Comparison of ENCODE assay signal across 4 cellular contexts in genomic region chr2:17565726-17566125, GRCh38. TPM values are rescaled to one million over a fixed set of nuclear protein-coding genes. Genes with fewer than 3 reads are reported as not detected.
"Had no signal": no experiment of that assay in that cellular context is flagged by ENCODE, and none has a peak within 500 bp of the region (broad histone marks: within the 10 kb centered on the region; RNA-seq: fewer than 3 reads in every experiment).

No MANE protein-coding gene starts in this region.

RNA-seq across cellular contexts. Expression of gene VSNL1, which starts 25.2 kb away (rescaled TPM):
- total RNA-seq: HT-29, HT1080 had no signal
- polyA plus RNA-seq: IgD-negative memory B cell had no signal

RNA-seq across cellular contexts. Expression of gene RAD51AP2, which starts 47.5 kb away (rescaled TPM):
- total RNA-seq: HT-29, HT1080, IMR-90 had no signal
- polyA plus RNA-seq: IgD-negative memory B cell, IMR-90 had no signal
